In the genomic region with DNA sequence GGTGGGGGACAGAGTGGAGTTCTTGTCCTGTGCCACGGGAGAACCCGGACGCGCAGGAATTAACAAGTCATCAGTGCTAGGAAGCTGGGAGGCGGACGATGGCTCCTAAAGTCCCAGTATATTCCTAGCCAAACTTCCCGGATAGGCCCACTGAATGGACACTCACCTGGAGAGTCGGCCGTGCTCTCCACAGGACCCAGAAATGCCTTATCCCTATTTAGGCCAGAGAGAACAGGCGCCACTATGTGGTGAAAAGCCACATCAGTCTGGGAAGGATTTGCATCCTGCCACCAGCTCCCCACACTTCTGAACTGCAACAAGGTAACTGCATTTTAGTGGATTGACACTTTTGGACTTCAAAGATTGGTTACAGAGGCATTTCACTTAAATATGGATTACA, we compare ENCODE assay signal across 9 cellular contexts. TPM values are rescaled to one million over a fixed set of nuclear protein-coding genes. Genes with fewer than 3 reads are reported as not detected.
DNase-seq lines count a peak whose midpoint lies in the region; TF ChIP-seq lines count a peak whose summit lies in the region.
"Had no signal": no experiment of that assay in that cellular context is flagged by ENCODE, and none has a peak within 500 bp of the region (broad histone marks: within the 10 kb centered on the region; RNA-seq: fewer than 3 reads in every experiment).

No MANE protein-coding gene starts in this region.

- H3K4me1 ChIP-seq in OCI-LY3 (ENCODE audit: low read length) (0 out of 2 replicates have a peak, but pooled peaks cover 3% of the 10 kb centered on the region), endodermal cell (ENCODE audit: control insufficient read depth, insufficient read depth, low read length) (no peaks in the 10 kb centered on the region), mucosa of stomach (ENCODE audit: control insufficient read depth, insufficient read depth, low read length) (peaks cover 5% of the 10 kb centered on the region)

- H3K27ac Mint-ChIP-seq in endodermal cell = no peak overlapping the region

- H3K4me3 Mint-ChIP-seq in endodermal cell = peak overlapping the region; percentile 72

- peak overlapping the region; percentile 92; the same call in 1 of the 2 replicates for H2AFZ ChIP-seq in OCI-LY3 (ENCODE audit: low read depth, low read length)

- TF ChIP-seq CTCF in OCI-LY3 (IDR thresholded peaks at IDR 0.05; ENCODE audit: low read depth, low read length) (peak; percentile 39), endodermal cell (conservative IDR thresholded peaks at IDR 0.05) (peak; percentile 69)

- DNase-seq in stimulated activated CD4-positive, alpha-beta T cell treated with anti-CD3 and anti-CD28 coated beads, Interleukin-15, amount 100 ng/mL, for 24 hours = peak; percentile 2
- DNase-seq in stimulated activated CD4-positive, alpha-beta T cell treated with anti-CD3 and anti-CD28 coated beads, Interleukin-12 subunit alpha, Interleukin-12 subunit beta, amount 100 ng/mL, for 4 hours = no peak
- peak; percentile 80 for DNase-seq in endodermal cell
- no peak for DNase-seq in foreskin melanocyte
- DNase-seq in middle frontal gyrus (ENCODE audit: extremely low spot score, low spot score) = no peak
- no peak for DNase-seq in stimulated activated naive CD4-positive, alpha-beta T cell (lab: John Stamatoyannopoulos, UW)

- no peak overlapping the region for H3K27ac ChIP-seq in OCI-LY3 (ENCODE audit: low read length)
- H3K27ac ChIP-seq in endodermal cell (ENCODE audit: low read depth, low read length) = no peak overlapping the region

- 10 to 20% methylated on average over 2 to 10 of the region's 10 CpGs for WGBS in endodermal cell (ENCODE audit: insufficient coverage in 1 of 2, insufficient read length in 1 of 2), 2 experiments

- H3K4me3 ChIP-seq in OCI-LY3 (ENCODE audit: low read length) = peak overlapping the region; percentile 86
- H3K4me3 ChIP-seq in endodermal cell (ENCODE audit: low read length) = peak overlapping the region; percentile 90
- peak overlapping the region; percentile 65 for H3K4me3 ChIP-seq in mucosa of stomach (ENCODE audit: low read length)

- H4K20me1 ChIP-seq in OCI-LY3 (ENCODE audit: insufficient read depth, low read length) = no peaks in the 10 kb centered on the region

- peaks cover 17% of the 10 kb centered on the region for H3K27me3 ChIP-seq in OCI-LY3 (ENCODE audit: low read depth, low read length)
- H3K27me3 ChIP-seq in endodermal cell (ENCODE audit: control insufficient read depth, insufficient read depth, low read length, poor library complexity, severe bottlenecking) = peaks cover 50% of the 10 kb centered on the region
- H3K27me3 ChIP-seq in mucosa of stomach (ENCODE audit: control insufficient read depth, insufficient read depth, low read length) = peaks cover 7% of the 10 kb centered on the region

- H3K27me3 Mint-ChIP-seq in endodermal cell (ENCODE audit: insufficient read depth) = peaks cover 25% of the 10 kb centered on the region

- H3K36me3 ChIP-seq in OCI-LY3 (replicated peaks; ENCODE audit: low read depth, low read length) (no peaks in the 10 kb centered on the region), endodermal cell (ENCODE audit: control insufficient read depth, insufficient read depth, low read length) (no peaks in the 10 kb centered on the region), mucosa of stomach (ENCODE audit: control insufficient read depth, insufficient read depth, low read length) (no peaks in the 10 kb centered on the region)

- H3K36me3 Mint-ChIP-seq in endodermal cell (ENCODE audit: low read depth) = no peaks in the 10 kb centered on the region

- no peaks in the 10 kb centered on the region for H3K79me2 ChIP-seq in OCI-LY3 (ENCODE audit: low read length)

- H3K4me1 Mint-ChIP-seq in endodermal cell = peaks cover 2% of the 10 kb centered on the region

- H3K9me3 ChIP-seq in OCI-LY3 (ENCODE audit: insufficient read depth, low read length) (no peaks in the 10 kb centered on the region), endodermal cell (ENCODE audit: control insufficient read depth, low read length) (no peaks in the 10 kb centered on the region), mucosa of stomach (ENCODE audit: control insufficient read depth, low read length) (no peaks in the 10 kb centered on the region)

- no peaks in the 10 kb centered on the region for H3K9me3 Mint-ChIP-seq in endodermal cell

- H3K9ac ChIP-seq in OCI-LY3 (ENCODE audit: low read length) (no peak overlapping the region), endodermal cell (ENCODE audit: extremely low read depth, low read length, poor library complexity, severe bottlenecking) (no peak overlapping the region), mucosa of stomach (ENCODE audit: low read length) (no peak overlapping the region)

- H3K4me2 ChIP-seq in OCI-LY3 (ENCODE audit: low read length) = peak overlapping the region; percentile 80

RNA-seq across cellular contexts. Expression of a gene that starts 1.1 kb away (rescaled TPM):
- not detected for total RNA-seq in endodermal cell
- not detected for polyA plus RNA-seq in endodermal cell (2013, experiment 1 of 2)
- not detected for polyA plus RNA-seq in endodermal cell (2013, experiment 2 of 2)
- polyA plus RNA-seq: esophagus had no signal

Comparison
In these comparisons a context has a peak if more than half of its experiments do, and no peak if none do; other contexts are left out.
1. DNase-seq: peak in stimulated activated CD4-positive, alpha-beta T cell treated with anti-CD3 and anti-CD28 coated beads, Interleukin-15, amount 100 ng/mL, for 24 hours (single experiment) and endodermal cell (single experiment); none in stimulated activated CD4-positive, alpha-beta T cell treated with anti-CD3 and anti-CD28 coated beads, Interleukin-12 subunit alpha, Interleukin-12 subunit beta, amount 100 ng/mL, for 4 hours (single experiment), foreskin melanocyte (single experiment), middle frontal gyrus (single experiment) and stimulated activated naive CD4-positive, alpha-beta T cell (0 of 6).
2. Peak in every context shown above with its lines, with median percentiles within 50 percentile points of each other: H3K4me3 ChIP-seq.